1 cellular context compared by ENCODE assay signal in genomic region chr13:42985312-42986175, GRCh38.
TF ChIP-seq lines count a peak whose summit lies in the region.

No MANE protein-coding gene starts in this region.

TF ChIP-seq in GM23338, 12 proteins besides CTCF, POLR2A, EP300 and RAD21 (continued from another document):
- TF ChIP-seq ZNF462 (CRISPR knock-in tag; IDR thresholded peaks at IDR 0.05) (no peak), ZNF114 (CRISPR knock-in tag; IDR thresholded peaks at IDR 0.05) (no peak), REST (IDR thresholded peaks at IDR 0.05; ENCODE audit: unreplicated experiment) (no peak), STAT1 (IDR thresholded peaks at IDR 0.05; ENCODE audit: unreplicated experiment) (no peak)
TF ChIP-seq in GM23338: peak in this region for 0.
